11 cellular contexts compared by ENCODE assay signal in the genomic region with DNA sequence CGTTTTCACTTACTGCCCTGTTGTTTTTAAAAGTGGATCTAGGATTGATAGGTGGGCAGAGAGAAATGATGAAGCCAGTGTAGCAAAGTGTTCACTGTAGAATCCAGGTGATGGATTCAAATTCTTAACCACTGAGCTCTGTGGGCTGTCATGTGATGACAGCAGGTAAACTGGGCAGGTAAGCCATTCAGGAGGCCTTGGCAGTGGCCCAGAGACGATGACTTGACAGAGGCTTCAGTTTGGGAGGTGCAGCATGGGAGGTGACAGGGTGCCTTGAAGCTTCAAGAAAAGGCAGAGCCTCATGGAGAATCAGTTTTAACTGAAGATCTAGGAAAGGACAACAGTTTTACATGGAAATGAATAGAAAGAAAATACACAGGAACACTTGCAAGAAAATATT. TPM values are rescaled to one million over a fixed set of nuclear protein-coding genes. Genes with fewer than 3 reads are reported as not detected.
DNase-seq lines count a peak whose midpoint lies in the region; ATAC-seq, FAIRE-seq and TF ChIP-seq lines count a peak whose summit lies in the region.
"Had no signal": no experiment of that assay in that cellular context is flagged by ENCODE, and none has a peak within 500 bp of the region (broad histone marks: within the 10 kb centered on the region; RNA-seq: fewer than 3 reads in every experiment).

No MANE protein-coding gene starts in this region.

- peaks cover 72% of the 10 kb centered on the region for H3K79me2 ChIP-seq in astrocyte (ENCODE audit: insufficient read depth, low read length)

- H3K27ac Mint-ChIP-seq in Caco-2 (ENCODE audit: unreplicated experiment) (no peak overlapping the region), astrocyte (ENCODE audit: unreplicated experiment) (no peak overlapping the region), natural killer cell (peak overlapping the region; percentile 87 to 95)

- H4K20me1 ChIP-seq in astrocyte (ENCODE audit: insufficient read depth, low read length): peaks cover 61% of the 10 kb centered on the region

- TF ChIP-seq EP300 in Ishikawa (IDR thresholded peaks at IDR 0.05; ENCODE audit: borderline replicate concordance): no peak

- TF ChIP-seq CTCF in Caco-2 (IDR thresholded peaks at IDR 0.05; ENCODE audit: insufficient read depth in 1 of 2, low read depth in 1 of 2, low read length in 1 of 2, severe bottlenecking in 1 of 2, unreplicated experiment in 1 of 2) (no peak), astrocyte (IDR thresholded peaks at IDR 0.05; ENCODE audit: insufficient read depth, low read depth, low read length) (no peak), natural killer cell (IDR thresholded peaks at IDR 0.05) (no peak)

- no peak for TF ChIP-seq RAD21 in Ishikawa (IDR thresholded peaks at IDR 0.05; ENCODE audit: low read depth)

- no peaks in the 10 kb centered on the region for H3K27me3 Mint-ChIP-seq in Caco-2 (ENCODE audit: insufficient read depth, unreplicated experiment)
- H3K27me3 Mint-ChIP-seq in astrocyte (ENCODE audit: low read depth, unreplicated experiment): no peaks in the 10 kb centered on the region
- H3K27me3 Mint-ChIP-seq in natural killer cell (ENCODE audit: low read depth in 2 of 2): no peaks in the 10 kb centered on the region

- no peaks in the 10 kb centered on the region for H3K9me3 ChIP-seq in Caco-2
- no peaks in the 10 kb centered on the region for H3K9me3 ChIP-seq in astrocyte (ENCODE audit: insufficient read depth, low read depth, low read length)

- peak overlapping the region; percentile 99 for H3K4me2 ChIP-seq in astrocyte (ENCODE audit: low read length)

- POLR2A ChIA-PET in Caco-2 (lab: Charles Lee): no interaction called here

- H2AFZ ChIP-seq in astrocyte (ENCODE audit: low read depth, low read length): no peak overlapping the region

- H3K27me3 ChIP-seq in Caco-2 (replicated peaks; ENCODE audit: control insufficient read depth, insufficient read depth, low read length) (no peaks in the 10 kb centered on the region), astrocyte (ENCODE audit: insufficient read depth, low read length) (no peaks in the 10 kb centered on the region)

- H3K27ac ChIP-seq in astrocyte (ENCODE audit: low read depth, low read length): no peak overlapping the region

- intact Hi-C loops in Caco-2 (cut with micrococcal nuclease; ENCODE audit: unreplicated experiment): loop anchor here (5.0 kb wide), 1 partner anchor 232 kb away; no protein-coding TSS in a partner anchor
- intact Hi-C loops in natural killer cell (cut with micrococcal nuclease): no loop called here

- H3K36me3 ChIP-seq in Caco-2 (ENCODE audit: control insufficient read depth, insufficient read depth, low read length) (no peaks in the 10 kb centered on the region), astrocyte (ENCODE audit: insufficient read depth, low read length) (peaks cover 6% of the 10 kb centered on the region)

- H3K4me1 Mint-ChIP-seq in Caco-2 (ENCODE audit: low read depth, unreplicated experiment) (peaks cover 7% of the 10 kb centered on the region), astrocyte (ENCODE audit: low read depth, unreplicated experiment) (peaks cover 27% of the 10 kb centered on the region), natural killer cell (peaks cover 36 to 49% of the 10 kb centered on the region in 2 donors)

- CTCF ChIA-PET in Caco-2 (lab: Charles Lee): no interaction called here

- H3K36me3 Mint-ChIP-seq in Caco-2 (ENCODE audit: insufficient read depth, unreplicated experiment) (peaks cover 43% of the 10 kb centered on the region), astrocyte (ENCODE audit: low read depth, unreplicated experiment) (peaks cover 10% of the 10 kb centered on the region), natural killer cell (no peaks in the 10 kb centered on the region)

- peak overlapping the region; percentile 90 for H3K4me3 Mint-ChIP-seq in Caco-2 (ENCODE audit: unreplicated experiment)
- peak overlapping the region; percentile 85 for H3K4me3 Mint-ChIP-seq in astrocyte (ENCODE audit: unreplicated experiment)
- peak overlapping the region; percentile 43 for H3K4me3 Mint-ChIP-seq in natural killer cell

- no peak overlapping the region for H3K9ac ChIP-seq in astrocyte (ENCODE audit: low read length)

- no peak overlapping the region for H3K4me3 ChIP-seq in Caco-2 (ENCODE audit: low read depth, low read length)
- H3K4me3 ChIP-seq in astrocyte (ENCODE audit: insufficient read depth, low read depth, low read length): no peak overlapping the region

- H3K9me3 Mint-ChIP-seq in Caco-2 (ENCODE audit: unreplicated experiment) (no peaks in the 10 kb centered on the region), astrocyte (ENCODE audit: unreplicated experiment) (no peaks in the 10 kb centered on the region), natural killer cell (no peaks in the 10 kb centered on the region)

- no peak for DNase-seq in Caco-2
- DNase-seq in astrocyte (ENCODE audit: low read depth): no peak
- DNase-seq in natural killer cell: no peak
- no peak for DNase-seq in EL
- no peak for DNase-seq in hippocampal formation (lab: John Stamatoyannopoulos, UW)
- DNase-seq: left colon, retina had no signal

- ATAC-seq in natural killer cell (no peak), HG03571 (IDR thresholded peaks at IDR 0.05; ENCODE audit: unreplicated experiment) (no peak), HG02763 (IDR thresholded peaks at IDR 0.05; ENCODE audit: unreplicated experiment) (no peak)
- ATAC-seq: left colon had no signal

- no peak for FAIRE-seq in astrocyte (lab: Jason Lieb, UNC)

- BruUV-seq in Caco-2 (replicated peaks; lab: Mats Ljungman, UMichigan): no TSS peak

- H3K4me1 ChIP-seq in Caco-2: peaks cover 21% of the 10 kb centered on the region
- H3K4me1 ChIP-seq in astrocyte (ENCODE audit: insufficient read depth, low read length): peaks cover 7% of the 10 kb centered on the region

TF ChIP-seq in Ishikawa, 13 proteins besides CTCF, POLR2A, EP300 and RAD21:
- TF ChIP-seq, protein P1, sequence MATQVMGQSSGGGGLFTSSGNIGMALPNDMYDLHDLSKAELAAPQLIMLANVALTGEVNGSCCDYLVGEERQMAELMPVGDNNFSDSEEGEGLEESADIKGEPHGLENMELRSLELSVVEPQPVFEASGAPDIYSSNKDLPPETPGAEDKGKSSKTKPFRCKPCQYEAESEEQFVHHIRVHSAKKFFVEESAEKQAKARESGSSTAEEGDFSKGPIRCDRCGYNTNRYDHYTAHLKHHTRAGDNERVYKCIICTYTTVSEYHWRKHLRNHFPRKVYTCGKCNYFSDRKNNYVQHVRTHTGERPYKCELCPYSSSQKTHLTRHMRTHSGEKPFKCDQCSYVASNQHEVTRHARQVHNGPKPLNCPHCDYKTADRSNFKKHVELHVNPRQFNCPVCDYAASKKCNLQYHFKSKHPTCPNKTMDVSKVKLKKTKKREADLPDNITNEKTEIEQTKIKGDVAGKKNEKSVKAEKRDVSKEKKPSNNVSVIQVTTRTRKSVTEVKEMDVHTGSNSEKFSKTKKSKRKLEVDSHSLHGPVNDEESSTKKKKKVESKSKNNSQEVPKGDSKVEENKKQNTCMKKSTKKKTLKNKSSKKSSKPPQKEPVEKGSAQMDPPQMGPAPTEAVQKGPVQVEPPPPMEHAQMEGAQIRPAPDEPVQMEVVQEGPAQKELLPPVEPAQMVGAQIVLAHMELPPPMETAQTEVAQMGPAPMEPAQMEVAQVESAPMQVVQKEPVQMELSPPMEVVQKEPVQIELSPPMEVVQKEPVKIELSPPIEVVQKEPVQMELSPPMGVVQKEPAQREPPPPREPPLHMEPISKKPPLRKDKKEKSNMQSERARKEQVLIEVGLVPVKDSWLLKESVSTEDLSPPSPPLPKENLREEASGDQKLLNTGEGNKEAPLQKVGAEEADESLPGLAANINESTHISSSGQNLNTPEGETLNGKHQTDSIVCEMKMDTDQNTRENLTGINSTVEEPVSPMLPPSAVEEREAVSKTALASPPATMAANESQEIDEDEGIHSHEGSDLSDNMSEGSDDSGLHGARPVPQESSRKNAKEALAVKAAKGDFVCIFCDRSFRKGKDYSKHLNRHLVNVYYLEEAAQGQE (IDR thresholded peaks at IDR 0.05; ENCODE audit: low read depth): no peak
- TF ChIP-seq NFIC (IDR thresholded peaks at IDR 0.05): 0 out of 2 replicates have a peak, but pooled peaks have one; percentile 9
- TF ChIP-seq, protein P2, sequence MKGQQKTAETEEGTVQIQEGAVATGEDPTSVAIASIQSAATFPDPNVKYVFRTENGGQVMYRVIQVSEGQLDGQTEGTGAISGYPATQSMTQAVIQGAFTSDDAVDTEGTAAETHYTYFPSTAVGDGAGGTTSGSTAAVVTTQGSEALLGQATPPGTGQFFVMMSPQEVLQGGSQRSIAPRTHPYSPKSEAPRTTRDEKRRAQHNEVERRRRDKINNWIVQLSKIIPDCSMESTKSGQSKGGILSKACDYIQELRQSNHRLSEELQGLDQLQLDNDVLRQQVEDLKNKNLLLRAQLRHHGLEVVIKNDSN (IDR thresholded peaks at IDR 0.05): peak; percentile 69
TF ChIP-seq in Ishikawa: peak in this region for 2.

RNA-seq across cellular contexts. Expression of a gene that starts 2.0 kb away (rescaled TPM):
- total RNA-seq in Caco-2 (2022) (77.5 and 81.5 TPM in 2 replicates), astrocyte (61.5 and 73.0 TPM in 2 replicates), natural killer cell (10 to 100 TPM; 20.8 to 25.1 (median 23.8) TPM)

RNA-seq across cellular contexts. Expression of a gene that starts 33.1 kb away (rescaled TPM):
- total RNA-seq in Caco-2 (2022) (27.0 and 30.6 TPM in 2 replicates), astrocyte (20.1 and 20.2 TPM in 2 replicates), natural killer cell (10 to 100 TPM; 30.8 to 34.5 (median 31.6) TPM)

RNA-seq across cellular contexts. Expression of a gene that starts 33.2 kb away (rescaled TPM):
- total RNA-seq in Caco-2 (2022) (not detected in 2 replicates), astrocyte (not detected in 2 replicates), natural killer cell (1 to 10 TPM; 1.0 to 2.1 (median 1.3) TPM)
- total RNA-seq: T-helper 1 cell treated with Interleukin-12 subunit alpha and Interleukin-12 subunit beta and Interleukin-4 antibody, amounts not matched to agents 30 ng/mL and 1 ng/mL, for 36 hours had no signal

Comparison
In these comparisons a context has a peak if more than half of its experiments do, and no peak if none do; other contexts are left out.
1. H3K27ac Mint-ChIP-seq: peak in natural killer cell (2 of 2); none in Caco-2 (single experiment) and astrocyte (single experiment).
2. Peak in every context shown above with its lines, with median percentiles within 50 percentile points of each other: H3K4me3 Mint-ChIP-seq.